Comparison of ENCODE assay signal across 19 cellular contexts in genomic region chr12:1293901-1294300, GRCh38.
"Had no signal": no experiment of that assay in that cellular context is flagged by ENCODE, and none has a peak within 500 bp of the region (broad histone marks: within the 10 kb centered on the region; RNA-seq: fewer than 3 reads in every experiment).

No MANE protein-coding gene starts in this region.

- H3K27me3 Mint-ChIP-seq: naive B cell had no signal

- H3K27ac Mint-ChIP-seq: mesothelial cell of epicardium, naive B cell had no signal

- DNase-seq: dermis blood vessel endothelial cell; dorsolateral prefrontal cortex; effector CD4-positive, alpha-beta T cell; effector memory CD4-positive, alpha-beta T cell; foreskin fibroblast; foreskin melanocyte; gastrocnemius medialis; glutamatergic neuron; head of caudate nucleus; heart right ventricle; hippocampal formation; left cardiac atrium; left lung; left ventricle myocardium superior; lower lobe of right lung; mesenchymal stem cell; mucosa of descending colon; naive B cell had no signal

- H3K4me3 Mint-ChIP-seq: mesothelial cell of epicardium, naive B cell had no signal

- ATAC-seq: gastrocnemius medialis, heart right ventricle, left cardiac atrium, left lung, left ventricle myocardium superior, lower lobe of right lung, mucosa of descending colon had no signal
